Comparison of ENCODE assay signal across 13 cellular contexts in genomic region chr4:4418676-4419370, GRCh38. TPM values are rescaled to one million over a fixed set of nuclear protein-coding genes. Genes with fewer than 3 reads are reported as not detected.
DNase-seq lines count a peak whose midpoint lies in the region; TF ChIP-seq lines count a peak whose summit lies in the region.
"Had no signal": no experiment of that assay in that cellular context is flagged by ENCODE, and none has a peak within 500 bp of the region (broad histone marks: within the 10 kb centered on the region; RNA-seq: fewer than 3 reads in every experiment).

No MANE protein-coding gene starts in this region.

- no peaks in the 10 kb centered on the region for H3K4me1 Mint-ChIP-seq in chondrocyte (ENCODE audit: low read depth)

- no peaks in the 10 kb centered on the region for H3K27me3 Mint-ChIP-seq in chondrocyte (ENCODE audit: low read depth)

- H3K4me3 Mint-ChIP-seq in chondrocyte (ENCODE audit: unreplicated experiment) = no peak overlapping the region

- no peak overlapping the region for H3K27ac Mint-ChIP-seq in chondrocyte (ENCODE audit: unreplicated experiment)

- no peaks in the 10 kb centered on the region for H3K4me1 ChIP-seq in testis
- H3K4me1 ChIP-seq: SJSA1 had no signal

- intact Hi-C loops in testis (cut with DNase I; ENCODE audit: low total_unique reads) = no loop called here

- no peak overlapping the region for H3K27ac ChIP-seq in testis
- H3K27ac ChIP-seq: SJSA1 had no signal

- H3K9me3 ChIP-seq in testis = no peaks in the 10 kb centered on the region
- H3K9me3 ChIP-seq: SJSA1 had no signal

- H3K4me3 ChIP-seq in testis = no peak overlapping the region
- H3K4me3 ChIP-seq: SJSA1 had no signal

- no peak for TF ChIP-seq CTCF in chondrocyte (IDR thresholded peaks at IDR 0.05)
- TF ChIP-seq CTCF in testis (IDR thresholded peaks at IDR 0.05) = no peak

- H3K27me3 ChIP-seq in testis = no peaks in the 10 kb centered on the region
- H3K27me3 ChIP-seq: SJSA1 had no signal

- in situ Hi-C loops in ACHN (cut with HindIII; ENCODE audit: low pct_ligation_motif_present, low pct_unique_long_range_greater_than_20kb, low sequenced_read_pairs) = no loop called here

- TF ChIP-seq POLR2A in testis (IDR thresholded peaks at IDR 0.05) = no peak

- peaks cover 26% of the 10 kb centered on the region for H3K36me3 Mint-ChIP-seq in chondrocyte (ENCODE audit: low read depth)

- DNase-seq in activated naive CD4-positive, alpha-beta T cell treated with Interleukin-2 at 50 U/mL for 16 hours = peak; percentile 12
- DNase-seq in activated naive CD4-positive, alpha-beta T cell treated with anti-CD3 and anti-CD28 coated beads, Interleukin-2, amount 50 U/mL, for 16 hours = no peak
- peak; percentile 48 for DNase-seq in NCI-H526 treated with DMSO at 0.1 percent for 48 hours (lab: John Stamatoyannopoulos, UW)
- DNase-seq in chondrocyte (ENCODE audit: low spot score) = peak; percentile 63
- DNase-seq in testis = peak; percentile 8
- no peak for DNase-seq in ACHN
- DNase-seq in stimulated activated naive CD4-positive, alpha-beta T cell (lab: John Stamatoyannopoulos, UW) = no peak
- no peak for DNase-seq in NCI-H146 (lab: John Stamatoyannopoulos, UW)
- DNase-seq: DMS79, H7, mesendoderm, NCI-H1092 had no signal

- no peaks in the 10 kb centered on the region for H3K9me3 Mint-ChIP-seq in chondrocyte (ENCODE audit: low read depth)

- H3K36me3 ChIP-seq in testis (ENCODE audit: low read depth, missing control alignments) = no peaks in the 10 kb centered on the region

- 73 to 76% methylated on average over 19 of the region's 19 CpGs for WGBS in testis, 2 donors

RNA-seq across cellular contexts. Expression of gene NSG1, which starts 31.9 kb away (rescaled TPM):
- total RNA-seq in chondrocyte (0.42 TPM in 1 of 3 replicates, not detected in the others), testis (10 to 100 TPM; 30.0 to 67.2 TPM)
- polyA plus RNA-seq in testis (ENCODE audit: insufficient read depth, low read depth, low replicate concordance) = 27.5 TPM
- total RNA-seq: SJSA1 had no signal

Comparison
In these comparisons a context has a peak if more than half of its experiments do, and no peak if none do; other contexts are left out.
1. DNase-seq: peak in activated naive CD4-positive, alpha-beta T cell treated with Interleukin-2 at 50 U/mL for 16 hours (single experiment), NCI-H526 treated with DMSO at 0.1 percent for 48 hours (single experiment), chondrocyte (single experiment) and testis (single experiment); none in activated naive CD4-positive, alpha-beta T cell treated with anti-CD3 and anti-CD28 coated beads, Interleukin-2, amount 50 U/mL, for 16 hours (single experiment), ACHN (single experiment), stimulated activated naive CD4-positive, alpha-beta T cell (0 of 6) and NCI-H146 (single experiment).
2. RNA of gene NSG1, which starts 31.9 kb away (total RNA-seq): 30.0 to 67.2 TPM in testis; 0.42 TPM in chondrocyte; every median in the first group is over 10 times any median in the second.